In genomic region chr9:95048225-95049087, GRCh38 we compare ENCODE assay signal across 1 cellular context.
TF ChIP-seq lines count a peak whose summit lies in the region.

No MANE protein-coding gene starts in this region.

TF ChIP-seq in HepG2, 621 proteins besides CTCF, POLR2A, EP300 and RAD21 (continued from another document and continues in another):
- TF ChIP-seq ARID4A (CRISPR knock-in tag; IDR thresholded peaks at IDR 0.05; ENCODE audit: borderline replicate concordance) (peak; percentile 59; the same call in 1 of the 2 replicates), MYPOP (CRISPR knock-in tag; IDR thresholded peaks at IDR 0.05) (no peak), HES4 (CRISPR knock-in tag; IDR thresholded peaks at IDR 0.05; ENCODE audit: borderline replicate concordance) (no peak), ZNF20 (CRISPR knock-in tag; IDR thresholded peaks at IDR 0.05) (no peak), BCLAF1 (IDR thresholded peaks at IDR 0.05) (no peak), ZFP62 (CRISPR knock-in tag; IDR thresholded peaks at IDR 0.05) (no peak), KLF15 (CRISPR knock-in tag; IDR thresholded peaks at IDR 0.05; ENCODE audit: borderline replicate concordance) (no peak), ZBTB2 (CRISPR knock-in tag; IDR thresholded peaks at IDR 0.05; ENCODE audit: low read depth) (no peak), PHF8 (CRISPR knock-in tag; IDR thresholded peaks at IDR 0.05) (peak; percentile 39; the same call in 1 of the 2 replicates), KDM5B (CRISPR knock-in tag; IDR thresholded peaks at IDR 0.05; ENCODE audit: borderline replicate concordance) (peak; percentile 60; the same call in 1 of the 2 replicates), MEF2D (CRISPR knock-in tag; IDR thresholded peaks at IDR 0.05) (no peak), ZNF768 (CRISPR knock-in tag; IDR thresholded peaks at IDR 0.05) (peak; percentile 65; the same call in 1 of the 2 replicates), DRAP1 (CRISPR knock-in tag; IDR thresholded peaks at IDR 0.05) (no peak), POLR2G (IDR thresholded peaks at IDR 0.05; ENCODE audit: low read depth, low read length) (peak; percentile 39), NKX3-1 (CRISPR knock-in tag; IDR thresholded peaks at IDR 0.05) (no peak), ZMYM4 (CRISPR knock-in tag; IDR thresholded peaks at IDR 0.05) (peak; percentile 48; the same call in 1 of the 2 replicates), ZBTB26 (CRISPR knock-in tag; IDR thresholded peaks at IDR 0.05; ENCODE audit: borderline replicate concordance) (peak; percentile 43; the same call in 1 of the 2 replicates), ZNF777 (CRISPR knock-in tag; IDR thresholded peaks at IDR 0.05) (peak; percentile 73), BHLHE40 (IDR thresholded peaks at IDR 0.05; ENCODE audit: low read length) (no peak), NCOR1 (IDR thresholded peaks at IDR 0.05; ENCODE audit: borderline replicate concordance, low read length) (peak; percentile 46; the same call in 1 of the 2 replicates), ZBTB8A (CRISPR knock-in tag; IDR thresholded peaks at IDR 0.05; ENCODE audit: borderline replicate concordance, low read depth) (no peak), HNF1B (CRISPR knock-in tag; IDR thresholded peaks at IDR 0.05) (peak; percentile 10; the same call in 1 of the 2 replicates), AKAP8 (CRISPR knock-in tag; IDR thresholded peaks at IDR 0.05) (no peak), ZFP36L1 (CRISPR knock-in tag; IDR thresholded peaks at IDR 0.05) (no peak), RBM22 (optimal IDR thresholded peaks at IDR 0.05; ENCODE audit: low read length) (peak; percentile 87), ZNF781 (CRISPR knock-in tag; IDR thresholded peaks at IDR 0.05; ENCODE audit: borderline replicate concordance, not compliant biosample characterization) (no peak), ZSCAN12 (CRISPR knock-in tag; IDR thresholded peaks at IDR 0.05) (no peak), WIZ (CRISPR knock-in tag; IDR thresholded peaks at IDR 0.05) (no peak), SOX13 (IDR thresholded peaks at IDR 0.05) (no peak), SOX13 (CRISPR knock-in tag; conservative IDR thresholded peaks at IDR 0.05 in 1 of 2, IDR thresholded peaks at IDR 0.05 in 1 of 2) (no peak; a peak in 1 of 4 replicates), MXI1 (IDR thresholded peaks at IDR 0.05; ENCODE audit: borderline replicate concordance, low read depth, low read length) (no peak; the same call in 2 of the 3 replicates), CC2D1A (CRISPR knock-in tag; IDR thresholded peaks at IDR 0.05) (no peak), TAF1 (CRISPR knock-in tag; IDR thresholded peaks at IDR 0.05) (peak; percentile 29; the same call in 1 of the 2 replicates), THAP9 (CRISPR knock-in tag; IDR thresholded peaks at IDR 0.05; ENCODE audit: borderline replicate concordance) (no peak), BCL6 (CRISPR knock-in tag; IDR thresholded peaks at IDR 0.05) (0 out of 2 replicates have a peak, but pooled peaks have one; percentile 4), MAX (IDR thresholded peaks at IDR 0.05) (peak; percentile 36; the same call in 1 of the 2 replicates), RBM39 (IDR thresholded peaks at IDR 0.05; ENCODE audit: low read depth, low read length, poor library complexity, severe bottlenecking) (peak; percentile 53), PAF1 (CRISPR knock-in tag; IDR thresholded peaks at IDR 0.05) (no peak), STAT6 (CRISPR knock-in tag; IDR thresholded peaks at IDR 0.05; ENCODE audit: borderline replicate concordance) (no peak), AGO2 (optimal IDR thresholded peaks at IDR 0.05; ENCODE audit: low read depth, low read length) (peak; percentile 91), MZF1 (CRISPR knock-in tag; IDR thresholded peaks at IDR 0.05; ENCODE audit: borderline replicate concordance) (no peak)
